In genomic region chr12:22505826-22506225, GRCh38 we compare ENCODE assay signal across 27 cellular contexts.
"Had no signal": no experiment of that assay in that cellular context is flagged by ENCODE, and none has a peak within 500 bp of the region (broad histone marks: within the 10 kb centered on the region; RNA-seq: fewer than 3 reads in every experiment).

No MANE protein-coding gene starts in this region.

- ATAC-seq: activated CD4-positive, alpha-beta T cell treated with anti-CD3 and anti-CD28 coated beads for 36 hours; activated CD8-positive, alpha-beta memory T cell treated with anti-CD3 and anti-CD28 coated beads, Interleukin-2, amount 10 ng/mL, durations not matched to agents 7 days and 5 days; activated CD8-positive, alpha-beta T cell treated with anti-CD3 and anti-CD28 coated beads, Interleukin-2, amount 10 ng/mL, durations not matched to agents 7 days and 5 days; activated naive CD8-positive, alpha-beta T cell treated with anti-CD3 and anti-CD28 coated beads, Interleukin-2, amount 50 U/mL, for 24 hours; effector memory CD8-positive, alpha-beta T cell; gastroesophageal sphincter had no signal

- H3K9me3 ChIP-seq: adrenal gland, ascending aorta, breast epithelium, esophagus squamous epithelium, gastroesophageal sphincter had no signal

- DNase-seq: activated CD4-positive, alpha-beta memory T cell treated with anti-CD3 and anti-CD28 coated beads for 36 hours; activated CD4-positive, alpha-beta T cell treated with anti-CD3 and anti-CD28 coated beads for 36 hours; activated CD4-positive, alpha-beta T cell treated with anti-CD3 and anti-CD28 coated beads, Interleukin-2, amount 10 ng/mL, durations not matched to agents 24 days and 14 days; activated CD4-positive, CD25-positive, alpha-beta regulatory T cell; activated CD4-positive, CD25-positive, alpha-beta regulatory T cell treated with anti-CD3 and anti-CD28 coated beads, Interleukin-2, amount 50 U/mL, for 72 hours; activated CD8-positive, alpha-beta memory T cell treated with anti-CD3 and anti-CD28 coated beads, Interleukin-2, amount 10 ng/mL, durations not matched to agents 7 days and 5 days; activated CD8-positive, alpha-beta memory T cell treated with anti-CD3 and anti-CD28 coated beads, Interleukin-2, amount 50 U/mL, for 4 hours; activated CD8-positive, alpha-beta T cell treated with anti-CD3 and anti-CD28 coated beads, Interleukin-2, amount 10 ng/mL, durations not matched to agents 7 days and 5 days; activated effector memory CD4-positive, alpha-beta T cell treated with anti-CD3 and anti-CD28 coated beads, Interleukin-2, amount 50 U/mL, for 16 hours; activated naive CD4-positive, alpha-beta T cell treated with anti-CD3 and anti-CD28 coated beads for 36 hours; activated naive CD8-positive, alpha-beta T cell treated with anti-CD3 and anti-CD28 coated beads for 36 hours; activated naive CD8-positive, alpha-beta T cell treated with anti-CD3 and anti-CD28 coated beads, Interleukin-2, amount 50 U/mL, for 24 hours; activated T-cell treated with anti-CD3 and anti-CD28 coated beads, Interleukin-2, amount 50 U/mL, for 1 hour; activated T-cell treated with anti-CD3 and anti-CD28 coated beads, Interleukin-2, amount 50 U/mL, for 48 hours; adrenal gland; cortex of kidney; dermis blood vessel endothelial cell; effector CD4-positive, alpha-beta T cell; effector memory CD8-positive, alpha-beta T cell; esophagus squamous epithelium; foreskin melanocyte; T-helper 2 cell had no signal

- H3K27me3 ChIP-seq: adrenal gland, ascending aorta, breast epithelium, esophagus squamous epithelium, gastroesophageal sphincter had no signal

- H3K4me1 ChIP-seq: adrenal gland, ascending aorta, breast epithelium, esophagus squamous epithelium, gastroesophageal sphincter had no signal

- H3K4me3 ChIP-seq: adrenal gland, ascending aorta, breast epithelium, esophagus squamous epithelium, gastroesophageal sphincter had no signal

- H3K27ac ChIP-seq: adrenal gland, ascending aorta, breast epithelium, epithelial cell of prostate, esophagus squamous epithelium, gastroesophageal sphincter had no signal

- H3K36me3 ChIP-seq: breast epithelium had no signal

- FAIRE-seq: endothelial cell of umbilical vein had no signal
